Comparison of ENCODE assay signal across 1 cellular context in genomic region chr2:28322051-28322450, GRCh38.
TF ChIP-seq lines count a peak whose summit lies in the region.

No MANE protein-coding gene starts in this region.

TF ChIP-seq in HepG2, 621 proteins besides CTCF, POLR2A, EP300 and RAD21:
- TF ChIP-seq DMAP1 (CRISPR knock-in tag; IDR thresholded peaks at IDR 0.05) (no peak), CERS6 (CRISPR knock-in tag; IDR thresholded peaks at IDR 0.05) (no peak), RELA (CRISPR knock-in tag; IDR thresholded peaks at IDR 0.05) (no peak), GPN1 (CRISPR knock-in tag; IDR thresholded peaks at IDR 0.05; ENCODE audit: borderline replicate concordance) (no peak), GATA4 (IDR thresholded peaks at IDR 0.05; ENCODE audit: borderline replicate concordance, low read depth) (no peak), IKZF4 (CRISPR knock-in tag; IDR thresholded peaks at IDR 0.05; ENCODE audit: borderline replicate concordance, low read depth, not compliant biosample characterization) (no peak), ZNF503 (CRISPR knock-in tag; IDR thresholded peaks at IDR 0.05) (no peak), SCMH1 (CRISPR knock-in tag; IDR thresholded peaks at IDR 0.05; ENCODE audit: borderline replicate concordance) (no peak)
- TF ChIP-seq, protein P1, sequence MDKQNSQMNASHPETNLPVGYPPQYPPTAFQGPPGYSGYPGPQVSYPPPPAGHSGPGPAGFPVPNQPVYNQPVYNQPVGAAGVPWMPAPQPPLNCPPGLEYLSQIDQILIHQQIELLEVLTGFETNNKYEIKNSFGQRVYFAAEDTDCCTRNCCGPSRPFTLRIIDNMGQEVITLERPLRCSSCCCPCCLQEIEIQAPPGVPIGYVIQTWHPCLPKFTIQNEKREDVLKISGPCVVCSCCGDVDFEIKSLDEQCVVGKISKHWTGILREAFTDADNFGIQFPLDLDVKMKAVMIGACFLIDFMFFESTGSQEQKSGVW (CRISPR knock-in tag; IDR thresholded peaks at IDR 0.05; ENCODE audit: borderline replicate concordance): no peak
